33 cellular contexts compared by ENCODE assay signal in the genomic region with DNA sequence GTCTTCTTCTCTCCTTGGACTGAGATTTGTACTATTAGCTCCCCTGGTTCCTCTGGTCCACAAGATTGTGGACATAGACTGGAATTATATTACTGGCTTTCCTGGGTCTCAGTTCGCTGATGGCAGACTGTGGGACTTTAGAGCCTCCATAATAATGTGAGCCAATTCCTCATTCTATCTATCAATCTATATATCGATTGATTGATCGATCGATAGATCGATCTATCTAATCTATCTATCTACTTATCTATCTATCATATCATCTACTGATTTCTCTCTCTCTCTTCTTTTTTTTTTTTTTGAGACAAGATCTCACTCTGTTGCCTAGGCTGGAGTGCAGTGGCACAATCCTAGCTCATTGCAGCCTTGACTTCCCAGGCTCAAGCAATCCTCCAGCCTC.
"Had no signal": no experiment of that assay in that cellular context is flagged by ENCODE, and none has a peak within 500 bp of the region (broad histone marks: within the 10 kb centered on the region; RNA-seq: fewer than 3 reads in every experiment).

No MANE protein-coding gene starts in this region.

- FAIRE-seq: kidney, small intestine had no signal

- H3K4me3 ChIP-seq: neural progenitor cell, psoas muscle, sigmoid colon, upper lobe of left lung had no signal

- H3K79me2 ChIP-seq: parathyroid adenoma had no signal

- H3K4me3 Mint-ChIP-seq: activated CD4-positive, alpha-beta memory T cell treated with anti-CD3 and anti-CD28 coated beads, Interleukin-2, amount 10 ng/mL, durations not matched to agents 7 days and 5 days; activated CD4-positive, alpha-beta T cell treated with anti-CD3 and anti-CD28 coated beads, Interleukin-2, amount 10 ng/mL, durations not matched to agents 7 days and 5 days; activated T-helper 1 cell treated with anti-CD3 and anti-CD28 coated beads, Interleukin-12 subunit alpha, Interleukin-12 subunit beta, Interleukin-2, Interleukin-4 antibody, amounts not matched to agents 30 ng/mL and 10 ng/mL and 1 ng/mL, durations not matched to agents 14 hours and 24 hours and 36 hours; effector memory CD8-positive, alpha-beta T cell; mesothelial cell of epicardium; neural progenitor cell; stimulated activated effector memory CD8-positive, alpha-beta T cell treated with anti-CD3 and anti-CD28 coated beads, Interleukin-12 subunit alpha, Interleukin-12 subunit beta, amount 100 ng/mL, for 72 hours; stimulated activated naive CD8-positive, alpha-beta T cell treated with anti-CD3 and anti-CD28 coated beads, Interleukin-15, amount 100 ng/mL, for 72 hours; WTC11 had no signal

- H3K36me3 ChIP-seq: neural progenitor cell, sigmoid colon, upper lobe of left lung had no signal

- H3K27ac Mint-ChIP-seq: activated CD4-positive, alpha-beta memory T cell treated with anti-CD3 and anti-CD28 coated beads, Interleukin-2, amount 10 ng/mL, durations not matched to agents 7 days and 5 days; activated CD4-positive, alpha-beta T cell treated with anti-CD3 and anti-CD28 coated beads, Interleukin-2, amount 10 ng/mL, durations not matched to agents 7 days and 5 days; activated T-helper 1 cell treated with anti-CD3 and anti-CD28 coated beads, Interleukin-12 subunit alpha, Interleukin-12 subunit beta, Interleukin-2, Interleukin-4 antibody, amounts not matched to agents 30 ng/mL and 10 ng/mL and 1 ng/mL, durations not matched to agents 14 hours and 24 hours and 36 hours; effector memory CD8-positive, alpha-beta T cell; mesothelial cell of epicardium; stimulated activated effector memory CD8-positive, alpha-beta T cell treated with anti-CD3 and anti-CD28 coated beads, Interleukin-12 subunit alpha, Interleukin-12 subunit beta, amount 100 ng/mL, for 72 hours; stimulated activated naive CD8-positive, alpha-beta T cell treated with anti-CD3 and anti-CD28 coated beads, Interleukin-15, amount 100 ng/mL, for 72 hours; WTC11 had no signal

- H3K9ac ChIP-seq: neural progenitor cell, parathyroid adenoma had no signal

- H3K36me3 Mint-ChIP-seq: mesothelial cell of epicardium, naive B cell, neural progenitor cell had no signal

- H3K27me3 Mint-ChIP-seq: activated CD4-positive, alpha-beta memory T cell treated with anti-CD3 and anti-CD28 coated beads, Interleukin-2, amount 10 ng/mL, durations not matched to agents 7 days and 5 days; activated CD4-positive, alpha-beta T cell treated with anti-CD3 and anti-CD28 coated beads, Interleukin-2, amount 10 ng/mL, durations not matched to agents 7 days and 5 days; naive B cell; stimulated activated naive CD8-positive, alpha-beta T cell treated with anti-CD3 and anti-CD28 coated beads, Interleukin-15, amount 100 ng/mL, for 72 hours had no signal

- H3K27me3 ChIP-seq: neural progenitor cell, sigmoid colon, upper lobe of left lung had no signal

- H3K9me3 ChIP-seq: psoas muscle, sigmoid colon, upper lobe of left lung had no signal

- H2AFZ ChIP-seq: neural progenitor cell, parathyroid adenoma had no signal

- ATAC-seq: effector memory CD8-positive, alpha-beta T cell; esophagus mucosa; left colon; psoas muscle; stimulated activated effector memory CD8-positive, alpha-beta T cell treated with anti-CD3 and anti-CD28 coated beads, Interleukin-12 subunit alpha, Interleukin-12 subunit beta, amount 100 ng/mL, for 72 hours; stimulated activated naive CD8-positive, alpha-beta T cell treated with anti-CD3 and anti-CD28 coated beads, Interleukin-15, amount 100 ng/mL, for 72 hours; WTC11 had no signal

- H3K27ac ChIP-seq: neural progenitor cell, parathyroid adenoma, psoas muscle, sigmoid colon, upper lobe of left lung had no signal

- H3K9me3 Mint-ChIP-seq: activated CD4-positive, alpha-beta memory T cell treated with anti-CD3 and anti-CD28 coated beads, Interleukin-2, amount 10 ng/mL, durations not matched to agents 7 days and 5 days; activated CD4-positive, alpha-beta T cell treated with anti-CD3 and anti-CD28 coated beads, Interleukin-2, amount 10 ng/mL, durations not matched to agents 7 days and 5 days; activated T-helper 1 cell treated with anti-CD3 and anti-CD28 coated beads, Interleukin-12 subunit alpha, Interleukin-12 subunit beta, Interleukin-2, Interleukin-4 antibody, amounts not matched to agents 30 ng/mL and 10 ng/mL and 1 ng/mL, durations not matched to agents 14 hours and 24 hours and 36 hours; effector memory CD8-positive, alpha-beta T cell; immature natural killer cell; mesothelial cell of epicardium; naive B cell; neural progenitor cell; stimulated activated effector memory CD8-positive, alpha-beta T cell treated with anti-CD3 and anti-CD28 coated beads, Interleukin-12 subunit alpha, Interleukin-12 subunit beta, amount 100 ng/mL, for 72 hours; stimulated activated naive CD8-positive, alpha-beta T cell treated with anti-CD3 and anti-CD28 coated beads, Interleukin-15, amount 100 ng/mL, for 72 hours had no signal

- H3K4me2 ChIP-seq: neural progenitor cell had no signal

- DNase-seq: activated CD4-positive, alpha-beta memory T cell treated with anti-CD3 and anti-CD28 coated beads, Interleukin-2, amount 10 ng/mL, durations not matched to agents 7 days and 5 days; activated CD4-positive, alpha-beta T cell treated with anti-CD3 and anti-CD28 coated beads for 1 hour; activated CD4-positive, alpha-beta T cell treated with anti-CD3 and anti-CD28 coated beads, Interleukin-2, amount 10 ng/mL, durations not matched to agents 7 days and 5 days; activated effector memory CD4-positive, alpha-beta T cell treated with anti-CD3 and anti-CD28 coated beads, Interleukin-2, amount 50 U/mL, for 16 hours; activated naive CD4-positive, alpha-beta T cell treated with anti-CD3 and anti-CD28 coated beads, Interleukin-2, amount 50 U/mL, for 16 hours; amygdala; caudate nucleus; cortex of kidney; effector memory CD8-positive, alpha-beta T cell; foreskin fibroblast; head of caudate nucleus; hypothalamus; immature natural killer cell; kidney; mammary epithelial cell; naive B cell; occipital lobe; psoas muscle; sigmoid colon; small intestine; stimulated activated CD4-positive, alpha-beta T cell treated with anti-CD3 and anti-CD28 coated beads, Interleukin-4, amount 100 ng/mL, for 24 hours; stimulated activated naive CD8-positive, alpha-beta T cell treated with anti-CD3 and anti-CD28 coated beads, Interleukin-15, amount 100 ng/mL, for 72 hours; substantia nigra; T1000; upper lobe of left lung had no signal
